Comparison of ENCODE assay signal across 8 cellular contexts in the genomic region with DNA sequence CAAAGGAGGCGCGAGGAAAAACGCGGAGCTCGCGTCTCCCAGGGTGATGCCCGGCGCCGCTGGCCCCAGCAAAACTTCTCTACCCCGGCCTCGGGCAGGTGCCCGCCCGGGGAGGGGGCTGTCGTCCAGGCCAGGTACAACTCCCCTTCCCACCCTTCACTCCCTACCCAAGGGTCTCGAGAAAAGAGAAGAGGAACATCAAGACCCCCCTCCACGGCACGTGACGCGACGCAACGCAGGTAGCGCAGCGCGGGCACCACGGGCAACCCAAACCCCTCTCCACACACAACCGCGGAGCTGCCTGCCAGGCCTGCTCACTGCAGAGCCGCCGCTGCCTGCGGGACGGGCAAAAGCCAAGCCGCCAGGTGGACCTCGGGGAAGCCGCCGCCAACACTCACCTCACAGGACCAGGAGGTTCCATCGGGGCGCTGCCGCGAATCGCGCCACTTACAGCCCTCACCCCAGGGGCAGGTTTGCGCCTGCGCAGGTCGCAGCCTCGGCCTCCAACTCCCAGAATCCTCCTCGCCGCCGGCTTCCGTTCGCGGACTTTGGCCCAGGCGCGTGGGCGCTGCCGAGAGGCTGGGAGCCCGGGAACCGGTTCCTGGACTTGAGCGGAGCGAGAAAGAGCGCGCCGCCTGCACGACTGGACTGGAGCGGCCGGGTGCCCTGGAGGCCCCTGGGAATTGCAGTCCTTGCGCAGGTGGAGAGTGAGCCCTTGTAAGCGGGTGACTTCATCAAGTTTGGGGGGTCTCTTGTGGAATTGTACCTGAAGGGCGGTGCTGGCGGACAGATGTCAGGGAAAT. TPM values are rescaled to one million over a fixed set of nuclear protein-coding genes. Genes with fewer than 3 reads are reported as not detected.
DNase-seq lines count a peak whose midpoint lies in the region; ATAC-seq, FAIRE-seq and TF ChIP-seq lines count a peak whose summit lies in the region.

A gene (minus strand): TSS at position 477 of the 803 bp plus-strand sequence. CDS start 56 bp downstream, at position 421.

- CTCF ChIA-PET in HEK293T (lab: Yijun Ruan, JAX): no interaction called here

- H3K27me3 Mint-ChIP-seq in activated naive CD4-positive, alpha-beta T cell treated with anti-CD3 and anti-CD28 coated beads, Interleukin-2, amount 50 U/mL, for 24 hours: peaks cover 10% of the 10 kb centered on the region

- H3K9me3 Mint-ChIP-seq in activated naive CD4-positive, alpha-beta T cell treated with anti-CD3 and anti-CD28 coated beads, Interleukin-2, amount 50 U/mL, for 24 hours: no peaks in the 10 kb centered on the region

- ATAC-seq in SK-N-SH treated with all-trans-retinoic acid at 6 μM for 48 hours: peak; percentile 98

- peaks cover 40% of the 10 kb centered on the region for H3K4me1 Mint-ChIP-seq in activated naive CD4-positive, alpha-beta T cell treated with anti-CD3 and anti-CD28 coated beads, Interleukin-2, amount 50 U/mL, for 24 hours

- H3K27ac ChIP-seq in temporal lobe (ENCODE audit: low read depth, low read length): no peak within 1 kb of the TSS

- H3K27ac Mint-ChIP-seq in activated naive CD4-positive, alpha-beta T cell treated with anti-CD3 and anti-CD28 coated beads, Interleukin-2, amount 50 U/mL, for 24 hours: peak within 1 kb of the TSS; percentile 84

- H3K4me3 Mint-ChIP-seq in activated naive CD4-positive, alpha-beta T cell treated with anti-CD3 and anti-CD28 coated beads, Interleukin-2, amount 50 U/mL, for 24 hours: peak within 1 kb of the TSS; percentile 95

- POLR2A ChIA-PET in HEK293T (lab: Yijun Ruan, JAX): interaction anchor here (1.3 kb wide), 1 partner anchor 144 kb away, joined by 3 read pairs; a partner anchor contains a TSS

- H3K36me3 Mint-ChIP-seq in activated naive CD4-positive, alpha-beta T cell treated with anti-CD3 and anti-CD28 coated beads, Interleukin-2, amount 50 U/mL, for 24 hours: peaks cover 24% of the 10 kb centered on the region

- FAIRE-seq in G401.6 (lab: Jason Lieb, UNC): peak; percentile 21

- DNase-seq in HEK293T (ENCODE audit: extremely low spot score) (peak; percentile 96), NCI-H1048 (lab: John Stamatoyannopoulos, UW) (peak; percentile 93), glomerular endothelial cell (ENCODE audit: extremely low read depth, low read depth, low spot score) (peak; percentile 56), occipital lobe (lab: John Stamatoyannopoulos, UW) (peak; percentile 92)

TF ChIP-seq in HEK293T, 16 proteins besides CTCF, POLR2A, EP300 and RAD21:
- TF ChIP-seq L3MBTL2 (conservative IDR thresholded peaks at IDR 0.05): peak; percentile 98
- no peak for TF ChIP-seq LEF1 (IDR thresholded peaks at IDR 0.05; ENCODE audit: borderline replicate concordance)

TF ChIP-seq in SK-N-SH treated with all-trans-retinoic acid at 6 μM for 48 hours, 23 proteins besides CTCF, POLR2A, EP300 and RAD21:
- TF ChIP-seq CSDC2 (CRISPR knock-in tag; IDR thresholded peaks at IDR 0.05): 0 out of 2 replicates have a peak, but pooled peaks have one; percentile 70
- TF ChIP-seq, protein P1, sequence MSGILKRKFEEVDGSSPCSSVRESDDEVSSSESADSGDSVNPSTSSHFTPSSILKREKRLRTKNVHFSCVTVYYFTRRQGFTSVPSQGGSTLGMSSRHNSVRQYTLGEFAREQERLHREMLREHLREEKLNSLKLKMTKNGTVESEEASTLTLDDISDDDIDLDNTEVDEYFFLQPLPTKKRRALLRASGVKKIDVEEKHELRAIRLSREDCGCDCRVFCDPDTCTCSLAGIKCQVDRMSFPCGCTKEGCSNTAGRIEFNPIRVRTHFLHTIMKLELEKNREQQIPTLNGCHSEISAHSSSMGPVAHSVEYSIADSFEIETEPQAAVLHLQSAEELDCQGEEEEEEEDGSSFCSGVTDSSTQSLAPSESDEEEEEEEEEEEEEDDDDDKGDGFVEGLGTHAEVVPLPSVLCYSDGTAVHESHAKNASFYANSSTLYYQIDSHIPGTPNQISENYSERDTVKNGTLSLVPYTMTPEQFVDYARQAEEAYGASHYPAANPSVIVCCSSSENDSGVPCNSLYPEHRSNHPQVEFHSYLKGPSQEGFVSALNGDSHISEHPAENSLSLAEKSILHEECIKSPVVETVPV (CRISPR knock-in tag; IDR thresholded peaks at IDR 0.05): no peak
- TF ChIP-seq, protein P2, sequence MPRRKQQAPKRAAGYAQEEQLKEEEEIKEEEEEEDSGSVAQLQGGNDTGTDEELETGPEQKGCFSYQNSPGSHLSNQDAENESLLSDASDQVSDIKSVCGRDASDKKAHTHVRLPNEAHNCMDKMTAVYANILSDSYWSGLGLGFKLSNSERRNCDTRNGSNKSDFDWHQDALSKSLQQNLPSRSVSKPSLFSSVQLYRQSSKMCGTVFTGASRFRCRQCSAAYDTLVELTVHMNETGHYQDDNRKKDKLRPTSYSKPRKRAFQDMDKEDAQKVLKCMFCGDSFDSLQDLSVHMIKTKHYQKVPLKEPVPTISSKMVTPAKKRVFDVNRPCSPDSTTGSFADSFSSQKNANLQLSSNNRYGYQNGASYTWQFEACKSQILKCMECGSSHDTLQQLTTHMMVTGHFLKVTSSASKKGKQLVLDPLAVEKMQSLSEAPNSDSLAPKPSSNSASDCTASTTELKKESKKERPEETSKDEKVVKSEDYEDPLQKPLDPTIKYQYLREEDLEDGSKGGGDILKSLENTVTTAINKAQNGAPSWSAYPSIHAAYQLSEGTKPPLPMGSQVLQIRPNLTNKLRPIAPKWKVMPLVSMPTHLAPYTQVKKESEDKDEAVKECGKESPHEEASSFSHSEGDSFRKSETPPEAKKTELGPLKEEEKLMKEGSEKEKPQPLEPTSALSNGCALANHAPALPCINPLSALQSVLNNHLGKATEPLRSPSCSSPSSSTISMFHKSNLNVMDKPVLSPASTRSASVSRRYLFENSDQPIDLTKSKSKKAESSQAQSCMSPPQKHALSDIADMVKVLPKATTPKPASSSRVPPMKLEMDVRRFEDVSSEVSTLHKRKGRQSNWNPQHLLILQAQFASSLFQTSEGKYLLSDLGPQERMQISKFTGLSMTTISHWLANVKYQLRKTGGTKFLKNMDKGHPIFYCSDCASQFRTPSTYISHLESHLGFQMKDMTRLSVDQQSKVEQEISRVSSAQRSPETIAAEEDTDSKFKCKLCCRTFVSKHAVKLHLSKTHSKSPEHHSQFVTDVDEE (CRISPR knock-in tag; IDR thresholded peaks at IDR 0.05): 0 out of 2 replicates have a peak, but pooled peaks have one; percentile 20

RNA-seq across cellular contexts. Expression of the gene that starts here (rescaled TPM):
- 3.4 and 4.4 TPM in 2 replicates for total RNA-seq in glomerular endothelial cell
- 14.3 TPM for total RNA-seq in occipital lobe
- 10.8 TPM for total RNA-seq in temporal lobe
